In the genomic region with DNA sequence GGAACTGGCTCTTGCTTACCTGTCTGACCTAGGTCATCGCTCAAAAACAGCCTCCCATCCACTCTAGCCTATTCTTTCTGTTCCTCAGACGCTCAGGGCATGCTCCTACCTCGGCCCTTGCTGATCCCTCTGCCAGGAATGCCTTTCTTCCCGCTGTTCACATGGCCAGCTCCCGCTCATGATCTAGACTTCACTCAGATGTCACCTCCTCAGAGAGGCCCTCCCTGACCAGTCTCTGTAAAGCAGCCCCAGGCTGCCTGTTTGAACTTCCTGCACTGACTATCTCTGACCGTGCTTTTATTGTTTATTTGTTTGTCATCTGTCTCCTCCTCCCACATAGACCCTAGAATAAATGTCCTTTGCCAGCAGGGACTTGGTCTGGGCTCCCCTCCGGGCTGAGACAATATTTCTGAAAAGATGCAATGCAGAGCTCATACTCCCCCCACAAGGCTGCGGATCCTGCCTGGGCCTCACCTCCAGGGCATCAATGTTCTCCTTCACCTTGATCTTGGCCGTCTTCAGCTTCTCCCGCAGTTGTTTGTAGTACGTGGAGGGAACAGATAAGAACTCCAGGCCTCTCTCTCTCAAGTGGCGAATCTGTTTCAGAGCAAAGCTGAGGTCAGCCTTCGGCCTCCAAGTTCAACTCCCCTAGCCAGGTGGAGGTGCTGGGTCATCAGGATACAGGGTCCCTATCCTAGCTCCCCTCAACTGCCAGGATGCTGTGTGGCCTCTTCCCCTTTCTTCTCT, we compare ENCODE assay signal across 20 cellular contexts. TPM values are rescaled to one million over a fixed set of nuclear protein-coding genes. Genes with fewer than 3 reads are reported as not detected.
"Had no signal": no experiment of that assay in that cellular context is flagged by ENCODE, and none has a peak within 500 bp of the region (broad histone marks: within the 10 kb centered on the region; RNA-seq: fewer than 3 reads in every experiment).

No MANE protein-coding gene starts in this region.

- H3K36me3 ChIP-seq: lower lobe of right lung, upper lobe of right lung, WERI-Rb-1 had no signal

- H3K27ac Mint-ChIP-seq: activated CD4-positive, alpha-beta T cell treated with anti-CD3 and anti-CD28 coated beads for 36 hours; T-helper 1 cell treated with Interleukin-12 subunit alpha and Interleukin-12 subunit beta and Interleukin-4 antibody, amounts not matched to agents 30 μg/mL and 1 μg/mL, for 36 hours had no signal

- H3K9me3 ChIP-seq: lower lobe of right lung, upper lobe of right lung had no signal

- DNase-seq: activated CD4-positive, alpha-beta T cell treated with anti-CD3 and anti-CD28 coated beads for 36 hours; activated CD8-positive, alpha-beta memory T cell treated with anti-CD3 and anti-CD28 coated beads for 24 hours; activated effector memory CD4-positive, alpha-beta T cell treated with Interleukin-2 at 50 U/mL for 16 hours; activated naive CD4-positive, alpha-beta T cell treated with anti-CD3 and anti-CD28 coated beads, Interleukin-2, amount 50 U/mL, for 16 hours; dermis blood vessel endothelial cell; head of caudate nucleus; left cardiac atrium; lower lobe of right lung; nucleus accumbens; right cardiac atrium; stimulated activated CD4-positive, alpha-beta T cell treated with anti-CD3 and anti-CD28 coated beads, Interleukin-15, amount 100 ng/mL, for 24 hours; stimulated activated CD4-positive, alpha-beta T cell treated with anti-CD3 and anti-CD28 coated beads, Interleukin-4, amount 100 ng/mL, for 24 hours; stimulated activated naive CD4-positive, alpha-beta T cell; upper lobe of right lung; WERI-Rb-1 had no signal

- H3K4me3 ChIP-seq: lower lobe of right lung, skin epidermis, upper lobe of right lung had no signal

- H3K27me3 ChIP-seq: upper lobe of right lung had no signal

- H3K9me3 Mint-ChIP-seq: T-helper 1 cell treated with Interleukin-12 subunit alpha and Interleukin-12 subunit beta and Interleukin-4 antibody, amounts not matched to agents 30 μg/mL and 1 μg/mL, for 36 hours had no signal

- H3K27ac ChIP-seq: lower lobe of right lung, skin epidermis, upper lobe of right lung, WERI-Rb-1 had no signal

- ATAC-seq: activated CD4-positive, alpha-beta T cell treated with anti-CD3 and anti-CD28 coated beads for 36 hours; left cardiac atrium; lower lobe of right lung; right cardiac atrium; upper lobe of right lung had no signal

- H3K27me3 Mint-ChIP-seq: activated CD4-positive, alpha-beta T cell treated with anti-CD3 and anti-CD28 coated beads for 36 hours had no signal

- H3K4me3 Mint-ChIP-seq: activated CD4-positive, alpha-beta T cell treated with anti-CD3 and anti-CD28 coated beads for 36 hours; T-helper 1 cell treated with Interleukin-12 subunit alpha and Interleukin-12 subunit beta and Interleukin-4 antibody, amounts not matched to agents 30 μg/mL and 1 μg/mL, for 36 hours had no signal

RNA-seq across cellular contexts. Expression of gene HPD, which starts 15.2 kb away (rescaled TPM):
- total RNA-seq: activated CD4-positive, alpha-beta T cell treated with anti-CD3 and anti-CD28 coated beads for 36 hours; astrocyte; cerebellum; dermis blood vessel endothelial cell; frontal cortex had no signal
